8 cellular contexts compared by ENCODE assay signal in genomic region chr4:99462875-99463464, GRCh38. TPM values are rescaled to one million over a fixed set of nuclear protein-coding genes. Genes with fewer than 3 reads are reported as not detected.
DNase-seq lines count a peak whose midpoint lies in the region; ATAC-seq and TF ChIP-seq lines count a peak whose summit lies in the region.

No MANE protein-coding gene starts in this region.

- H3K27ac Mint-ChIP-seq in T-helper 17 cell (no peak overlapping the region), brain (peak overlapping the region in 1 of 5 experiments; percentile 8)

- no peaks in the 10 kb centered on the region for H3K79me2 ChIP-seq in HCT116 (ENCODE audit: insufficient read depth, low read length)

- TF ChIP-seq POLR2A in HCT116 (IDR thresholded peaks at IDR 0.05; ENCODE audit: borderline replicate concordance, extremely low read depth, insufficient read depth, insufficient read length): no peak

- CTCF ChIA-PET in HCT116 (lab: Charles Lee): interaction anchor here (0.6 to 2.8 kb wide), 20 partner anchors 8 to 1320 kb away, joined by 3 to 19 read pairs (median 4); partner anchors contain the start of genes METAP1 and STPG2

- peak; percentile 94 for TF ChIP-seq RAD21 in HCT116 (IDR thresholded peaks at IDR 0.05; ENCODE audit: low read depth)

- BruUV-seq in HCT116 (replicated peaks; lab: Mats Ljungman, UMichigan): no TSS peak

- H3K4me2 ChIP-seq in HCT116 (ENCODE audit: low read length): no peak overlapping the region

- H3K27me3 ChIP-seq in HCT116 (ENCODE audit: insufficient read depth, low read length): no peaks in the 10 kb centered on the region
- no peaks in the 10 kb centered on the region for H3K27me3 ChIP-seq in iPS DF 6.9 (ENCODE audit: control insufficient read depth, insufficient read depth, low read length)

- H3K27ac ChIP-seq in HCT116 (ENCODE audit: low read depth, low read length): no peak overlapping the region
- no peak overlapping the region for H3K27ac ChIP-seq in iPS DF 6.9 (ENCODE audit: low read length)

- H3K4me3 Mint-ChIP-seq in T-helper 17 cell (no peak overlapping the region), brain (no peak overlapping the region)

- WGBS in iPS DF 6.9 (ENCODE audit: insufficient coverage, insufficient read length): no CpG with 5 or more reads among the region's 4 CpGs

- no peak overlapping the region for H2AFZ ChIP-seq in HCT116 (ENCODE audit: low read depth, low read length, poor library complexity, severe bottlenecking)

- H3K36me3 Mint-ChIP-seq in T-helper 17 cell (ENCODE audit: low read depth) (peaks cover 4% of the 10 kb centered on the region), brain (no peaks in the 10 kb centered on the region)

- peaks cover 2% of the 10 kb centered on the region for H3K4me1 Mint-ChIP-seq in T-helper 17 cell
- H3K4me1 Mint-ChIP-seq in brain: peaks cover 19% of the 10 kb centered on the region

- H3K4me3 ChIP-seq in HCT116 (replicated peaks in 1 of 2; ENCODE audit: low read depth in 1 of 2, low read length in 2 of 2) (no peak overlapping the region), iPS DF 6.9 (ENCODE audit: low read length) (no peak overlapping the region)

- POLR2A ChIA-PET in HCT116 (lab: Charles Lee): no interaction called here

- ATAC-seq in HCT116: peak; percentile 99
- peak; percentile 68 for ATAC-seq in T-helper 17 cell

- peak; percentile 79 to 92 (median 79) for TF ChIP-seq CTCF in HCT116 (IDR thresholded peaks at IDR 0.05 in 2 of 3, conservative IDR thresholded peaks at IDR 0.05 in 1 of 3; ENCODE audit: borderline replicate concordance in 1 of 3, insufficient read depth in 1 of 3, low read depth in 2 of 3, low read length in 2 of 3)
- peak; percentile 89 to 92 for TF ChIP-seq CTCF in brain (conservative IDR thresholded peaks at IDR 0.05)

- H3K36me3 ChIP-seq in HCT116 (ENCODE audit: control insufficient read depth in 1 of 2, insufficient read depth in 2 of 2, low read length in 2 of 2): no peaks in the 10 kb centered on the region
- no peaks in the 10 kb centered on the region for H3K36me3 ChIP-seq in iPS DF 6.9 (ENCODE audit: control insufficient read depth, insufficient read depth, low read length)

- H3K9ac ChIP-seq in HCT116 (ENCODE audit: low read length): no peak overlapping the region

- no peaks in the 10 kb centered on the region for H3K9me3 ChIP-seq in HCT116 (ENCODE audit: control insufficient read depth in 1 of 2, insufficient read depth in 1 of 2, low read depth in 1 of 2, low read length in 2 of 2)
- H3K9me3 ChIP-seq in T-helper 17 cell (ENCODE audit: control insufficient read depth, low read length, poor library complexity, severe bottlenecking): no peaks in the 10 kb centered on the region
- no peaks in the 10 kb centered on the region for H3K9me3 ChIP-seq in iPS DF 6.9 (ENCODE audit: control insufficient read depth, insufficient read depth, low read length)

- H3K9me2 ChIP-seq in HCT116 (ENCODE audit: insufficient read depth): no peaks in the 10 kb centered on the region

- H3K9me3 Mint-ChIP-seq in brain: no peaks in the 10 kb centered on the region

- no peaks in the 10 kb centered on the region for H4K20me1 ChIP-seq in HCT116 (ENCODE audit: insufficient read depth)

- RAD21 ChIA-PET in HCT116 (lab: Charles Lee; ENCODE audit: low non-redundant PET in 1 of 2, low total read pairs in 2 of 2, uncharacterized antibody in 2 of 2, unreplicated experiment in 2 of 2): interaction anchor here in 1 of 2 experiments (0.9 kb wide), 1 partner anchor 345 kb away, joined by 6 read pairs; no protein-coding TSS in a partner anchor

- intact Hi-C loops in HCT116 (cut with micrococcal nuclease): loop anchor here (1.0 to 10.0 kb wide), 5 partner anchors 58 to 1311 kb away; no protein-coding TSS in a partner anchor

- H3K4me1 ChIP-seq in HCT116 (ENCODE audit: control insufficient read depth in 1 of 2, insufficient read depth in 2 of 2, low read length in 2 of 2): peaks cover 0 to 5% of the 10 kb centered on the region in 2 experiments; a peak in 1 of 4 replicates
- no peaks in the 10 kb centered on the region for H3K4me1 ChIP-seq in iPS DF 6.9 (ENCODE audit: control insufficient read depth, insufficient read depth, low read length)

- H3K27me3 Mint-ChIP-seq in T-helper 17 cell (peaks cover 58% of the 10 kb centered on the region), brain (no peaks in the 10 kb centered on the region)

- DNase-seq in activated CD4-positive, CD25-positive, alpha-beta regulatory T cell (lab: John Stamatoyannopoulos, UW): peak in 3 of 4 experiments; percentile 1 to 3 (median 2)
- DNase-seq in activated CD4-positive, CD25-positive, alpha-beta regulatory T cell treated with anti-CD3 and anti-CD28 coated beads, Interleukin-2, amount 50 U/mL, for 72 hours: no peak
- peak; percentile 57 for DNase-seq in HCT116 (ENCODE audit: low read depth, low spot score)
- DNase-seq in M059J (ENCODE audit: low read depth): peak; percentile 56
- peak in 1 of 3 donors; percentile 5 for DNase-seq in T-helper 17 cell
- peak; percentile 48 for DNase-seq in iPS DF 6.9 (ENCODE audit: low read depth, low spot score)
- DNase-seq in stimulated activated CD4-positive, alpha-beta T cell treated with anti-CD3 and anti-CD28 coated beads, Interleukin-15, amount 100 ng/mL, for 24 hours: peak; percentile 52

TF ChIP-seq in HCT116, 20 proteins besides CTCF, POLR2A, EP300 and RAD21:
- TF ChIP-seq YY1 (IDR thresholded peaks at IDR 0.05; ENCODE audit: extremely low read depth, insufficient replicate concordance, low read depth, low read length) (peak; percentile 8), POLR2AphosphoS5 (IDR thresholded peaks at IDR 0.05; ENCODE audit: low read depth, low read length) (no peak)

RNA-seq across cellular contexts. Expression of gene ADH7, which starts 27.8 kb away (rescaled TPM):
- total RNA-seq in HCT116 (2021; ENCODE audit: unreplicated experiment) (not detected), T-helper 17 cell (not detected)
- not detected in 2 replicates for polyA plus RNA-seq in HCT116 (2012)
- total RNA-seq in M059J (2014; rRNA removed; shearing (Covaris generic)): not detected in 2 replicates
- not detected for polyA plus RNA-seq in brain (ENCODE audit: insufficient read depth, low read depth, low replicate concordance)

RNA-seq across cellular contexts. Expression of gene C4orf17, which starts 47.9 kb away (rescaled TPM):
- total RNA-seq in HCT116 (2021; ENCODE audit: unreplicated experiment) (not detected), T-helper 17 cell (not detected)
- polyA plus RNA-seq in HCT116 (2012): not detected in 2 replicates
- not detected in 2 replicates for total RNA-seq in M059J (2014; rRNA removed; shearing (Covaris generic))
- not detected for polyA plus RNA-seq in brain (ENCODE audit: insufficient read depth, low read depth, low replicate concordance)
